ENCODE assay signal across 20 cellular contexts in genomic region chr1:231235526-231235925, GRCh38. TPM values are rescaled to one million over a fixed set of nuclear protein-coding genes. Genes with fewer than 3 reads are reported as not detected.
DNase-seq lines count a peak whose midpoint lies in the region; ATAC-seq and TF ChIP-seq lines count a peak whose summit lies in the region.
"Had no signal": no experiment of that assay in that cellular context is flagged by ENCODE, and none has a peak within 500 bp of the region (broad histone marks: within the 10 kb centered on the region; RNA-seq: fewer than 3 reads in every experiment).

No MANE protein-coding gene starts in this region.

- H2AK5ac ChIP-seq in mesendoderm (ENCODE audit: low read length), result no peak overlapping the region

- peaks cover 2% of the 10 kb centered on the region for H3K36me3 Mint-ChIP-seq in T-helper 17 cell (ENCODE audit: low read depth)

- H3K9ac ChIP-seq in liver (ENCODE audit: low read depth in 1 of 2, low read length in 2 of 2) (no peak overlapping the region), subcutaneous abdominal adipose tissue (ENCODE audit: low read length in 5 of 5) (no peak overlapping the region), mesendoderm (ENCODE audit: low read length) (no peak overlapping the region)

- H3K9me3 ChIP-seq in SJCRH30 (replicated peaks) (no peaks in the 10 kb centered on the region), liver (ENCODE audit: control insufficient read depth in 4 of 4, low read length in 3 of 4) (no peaks in the 10 kb centered on the region), gastrocnemius medialis (no peaks in the 10 kb centered on the region), subcutaneous abdominal adipose tissue (ENCODE audit: control insufficient read depth in 5 of 5, low read length in 5 of 5) (no peaks in the 10 kb centered on the region), T-helper 17 cell (ENCODE audit: control insufficient read depth, low read length, poor library complexity, severe bottlenecking) (no peaks in the 10 kb centered on the region)
- H3K9me3 ChIP-seq: SJSA1 had no signal

- intact Hi-C loops in gastrocnemius medialis (cut with DNase I; ENCODE audit: low total_unique reads), result no loop called here

- no peak for ATAC-seq in gastrocnemius medialis
- no peak for ATAC-seq in T-helper 17 cell
- ATAC-seq: GM23338, Right ventricle myocardium inferior had no signal

- H3K4me1 ChIP-seq in SJCRH30 (peaks cover 49% of the 10 kb centered on the region), liver (ENCODE audit: control insufficient read depth in 4 of 4, insufficient read depth in 4 of 4, low read length in 3 of 4) (peaks cover 16 to 82% (median 75%) of the 10 kb centered on the region in 4 donors), gastrocnemius medialis (peaks cover 41 to 51% of the 10 kb centered on the region in 2 donors), subcutaneous abdominal adipose tissue (ENCODE audit: control insufficient read depth in 5 of 5, insufficient read depth in 5 of 5, low read length in 5 of 5) (peaks cover 0 to 47% (median 41%) of the 10 kb centered on the region in 5 donors), mesendoderm (ENCODE audit: control insufficient read depth, low read depth, low read length) (no peaks in the 10 kb centered on the region)
- H3K4me1 ChIP-seq: SJSA1 had no signal

- TF ChIP-seq CTCF in liver (IDR thresholded peaks at IDR 0.05; ENCODE audit: low read depth, low read length, missing input control), result no peak
- TF ChIP-seq CTCF in gastrocnemius medialis (IDR thresholded peaks at IDR 0.05 in 4 of 5, conservative IDR thresholded peaks at IDR 0.05 in 1 of 5), result no peak

- no peak overlapping the region for H3K23ac ChIP-seq in mesendoderm (ENCODE audit: low read length)

- no peak for TF ChIP-seq POLR2A in gastrocnemius medialis (IDR thresholded peaks at IDR 0.05)

- no peak overlapping the region for H2BK5ac ChIP-seq in mesendoderm (ENCODE audit: low read length)

- no peak for TF ChIP-seq RAD21 in liver (IDR thresholded peaks at IDR 0.05)

- no peak overlapping the region for H4K5ac ChIP-seq in mesendoderm (ENCODE audit: low read length)

- DNase-seq in SJCRH30, result peak in 1 of 2 experiments; percentile 17
- DNase-seq in gastrocnemius medialis, result no peak
- no peak for DNase-seq in substantia nigra (lab: John Stamatoyannopoulos, UW)
- DNase-seq in T-helper 17 cell, result no peak
- DNase-seq in mesendoderm, result no peak
- DNase-seq: DND-41, H9, HFFc6, Kasumi-1, NCI-H1092 treated with DMSO at 0.1 percent for 48 hours, NCI-H1436 treated with DMSO at 0.1 percent for 48 hours, NCI-H187 treated with DMSO at 0.1 percent for 48 hours, NCI-H524 treated with DMSO at 0.1 percent for 48 hours, PC-9 had no signal

- in situ Hi-C loops in gastrocnemius medialis (cut with MboI; ENCODE audit: low sequenced_read_pairs in 4 of 4), result loop anchor here in 1 of 4 donors (10.0 kb wide), 1 partner anchor 369 kb away; no protein-coding TSS in a partner anchor

- H3K56ac ChIP-seq in mesendoderm (ENCODE audit: low read length), result no peak overlapping the region

- no peak overlapping the region for H3K4me3 Mint-ChIP-seq in T-helper 17 cell
- H3K4me3 Mint-ChIP-seq: GM23338, H9, HFFc6 had no signal

- 88% methylated on average over 3 of the region's 3 CpGs for WGBS in liver
- WGBS in mesendoderm (ENCODE audit: extremely low coverage, insufficient coverage, low lambda C conversion rate), result no CpG with 5 or more reads among the region's 3 CpGs

- H3K4me2 ChIP-seq in mesendoderm (ENCODE audit: low read length), result no peak overlapping the region
- H3K4me2 ChIP-seq: GM23338, PC-9 had no signal

- no peak overlapping the region for H2BK120ac ChIP-seq in mesendoderm (ENCODE audit: low read depth, low read length)

- H3K27ac ChIP-seq in SJCRH30 (peak overlapping the region; percentile 99), liver (ENCODE audit: low read depth in 1 of 2, low read length in 2 of 2) (peak overlapping the region; percentile 59 to 84), gastrocnemius medialis (peak overlapping the region; percentile 78 to 91 (median 81)), subcutaneous abdominal adipose tissue (ENCODE audit: low read depth, low read length) (peak overlapping the region; percentile 0), substantia nigra (ENCODE audit: low read depth, low read length, poor library complexity, severe bottlenecking) (no peak overlapping the region), mesendoderm (ENCODE audit: low read depth, low read length) (no peak overlapping the region)
- H3K27ac ChIP-seq: PC-9, SJSA1 had no signal

- H3K27me3 Mint-ChIP-seq in T-helper 17 cell, result no peaks in the 10 kb centered on the region

- H4K8ac ChIP-seq in mesendoderm (ENCODE audit: low read depth, low read length), result no peak overlapping the region

- H3K4me3 ChIP-seq in SJCRH30 (no peak overlapping the region), liver (ENCODE audit: low read depth in 1 of 3, low read length in 3 of 3) (no peak overlapping the region), gastrocnemius medialis (no peak overlapping the region), subcutaneous abdominal adipose tissue (ENCODE audit: low read depth in 1 of 5, low read length in 5 of 5) (no peak overlapping the region), mesendoderm (ENCODE audit: low read length) (no peak overlapping the region)
- H3K4me3 ChIP-seq: GM23338, K562, PC-9, SJSA1 had no signal

- H3K36me3 ChIP-seq in SJCRH30 (peaks cover 10% of the 10 kb centered on the region; the same call in 1 of the 2 replicates), liver (ENCODE audit: control insufficient read depth in 4 of 4, insufficient read depth in 3 of 4, low read depth in 1 of 4, low read length in 3 of 4) (peaks cover 0 to 16% (median 3%) of the 10 kb centered on the region in 4 donors), gastrocnemius medialis (peaks cover 0 to 20% of the 10 kb centered on the region in 2 donors), subcutaneous abdominal adipose tissue (ENCODE audit: control insufficient read depth in 5 of 5, insufficient read depth in 5 of 5, low read length in 5 of 5) (peaks cover 3 to 32% (median 16%) of the 10 kb centered on the region in 5 donors), mesendoderm (ENCODE audit: control insufficient read depth, insufficient read depth, low read length) (peaks cover 7% of the 10 kb centered on the region)

- no peak overlapping the region for H3K27ac Mint-ChIP-seq in T-helper 17 cell
- H3K27ac Mint-ChIP-seq: GM23338, H9, HFFc6 had no signal

- H3K79me2 ChIP-seq in mesendoderm (ENCODE audit: control insufficient read depth, insufficient read depth, low read length), result no peaks in the 10 kb centered on the region

- H3K27me3 ChIP-seq in SJCRH30, result no peaks in the 10 kb centered on the region
- no peaks in the 10 kb centered on the region for H3K27me3 ChIP-seq in liver (ENCODE audit: control insufficient read depth in 4 of 4, insufficient read depth in 4 of 4, low read length in 3 of 4)
- no peaks in the 10 kb centered on the region for H3K27me3 ChIP-seq in gastrocnemius medialis
- H3K27me3 ChIP-seq in subcutaneous abdominal adipose tissue (ENCODE audit: control insufficient read depth in 5 of 5, insufficient read depth in 4 of 5, low read length in 5 of 5), result no peaks in the 10 kb centered on the region
- no peaks in the 10 kb centered on the region for H3K27me3 ChIP-seq in mesendoderm (ENCODE audit: insufficient read depth, low read length, poor library complexity)
- H3K27me3 ChIP-seq: SJSA1 had no signal

- H2BK15ac ChIP-seq in mesendoderm (replicated peaks; ENCODE audit: low read depth), result no peak overlapping the region

- peaks cover 50% of the 10 kb centered on the region for H3K4me1 Mint-ChIP-seq in T-helper 17 cell

- peaks cover 1% of the 10 kb centered on the region for H3K79me1 ChIP-seq in mesendoderm (ENCODE audit: low read length)

- H3K4ac ChIP-seq in mesendoderm (ENCODE audit: low read depth, low read length), result no peak overlapping the region

- no peak overlapping the region for H3K18ac ChIP-seq in mesendoderm (ENCODE audit: low read length)

TF ChIP-seq in liver, 16 proteins besides CTCF, POLR2A, EP300 and RAD21 (continues in another document):
- TF ChIP-seq, protein P1, sequence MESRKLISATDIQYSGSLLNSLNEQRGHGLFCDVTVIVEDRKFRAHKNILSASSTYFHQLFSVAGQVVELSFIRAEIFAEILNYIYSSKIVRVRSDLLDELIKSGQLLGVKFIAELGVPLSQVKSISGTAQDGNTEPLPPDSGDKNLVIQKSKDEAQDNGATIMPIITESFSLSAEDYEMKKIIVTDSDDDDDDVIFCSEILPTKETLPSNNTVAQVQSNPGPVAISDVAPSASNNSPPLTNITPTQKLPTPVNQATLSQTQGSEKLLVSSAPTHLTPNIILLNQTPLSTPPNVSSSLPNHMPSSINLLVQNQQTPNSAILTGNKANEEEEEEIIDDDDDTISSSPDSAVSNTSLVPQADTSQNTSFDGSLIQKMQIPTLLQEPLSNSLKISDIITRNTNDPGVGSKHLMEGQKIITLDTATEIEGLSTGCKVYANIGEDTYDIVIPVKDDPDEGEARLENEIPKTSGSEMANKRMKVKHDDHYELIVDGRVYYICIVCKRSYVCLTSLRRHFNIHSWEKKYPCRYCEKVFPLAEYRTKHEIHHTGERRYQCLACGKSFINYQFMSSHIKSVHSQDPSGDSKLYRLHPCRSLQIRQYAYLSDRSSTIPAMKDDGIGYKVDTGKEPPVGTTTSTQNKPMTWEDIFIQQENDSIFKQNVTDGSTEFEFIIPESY (IDR thresholded peaks at IDR 0.05), result no peak
- TF ChIP-seq EGR1 (IDR thresholded peaks at IDR 0.05; ENCODE audit: low read depth in 2 of 2) (no peak), JUND (IDR thresholded peaks at IDR 0.05) (no peak), HNF4G (IDR thresholded peaks at IDR 0.05) (no peak), TAF1 (conservative IDR thresholded peaks at IDR 0.05) (no peak), YY1 (IDR thresholded peaks at IDR 0.05) (no peak), NR2F2 (IDR thresholded peaks at IDR 0.05) (no peak), FOXA1 (IDR thresholded peaks at IDR 0.05) (no peak), GABPA (IDR thresholded peaks at IDR 0.05 in 1 of 2, conservative IDR thresholded peaks at IDR 0.05 in 1 of 2) (no peak), RXRA (IDR thresholded peaks at IDR 0.05) (no peak)
- TF ChIP-seq, protein P2, sequence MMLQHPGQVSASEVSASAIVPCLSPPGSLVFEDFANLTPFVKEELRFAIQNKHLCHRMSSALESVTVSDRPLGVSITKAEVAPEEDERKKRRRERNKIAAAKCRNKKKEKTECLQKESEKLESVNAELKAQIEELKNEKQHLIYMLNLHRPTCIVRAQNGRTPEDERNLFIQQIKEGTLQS (IDR thresholded peaks at IDR 0.05), result no peak

RNA-seq across cellular contexts. Expression of gene GNPAT, which starts 5.5 kb away (rescaled TPM):
- 88.5 and 90.8 TPM in 2 replicates for total RNA-seq in SJCRH30 (2014; rRNA removed; shearing (Covaris generic))
- total RNA-seq in liver (10 to 100 TPM; 25.3 to 32.0 TPM), gastrocnemius medialis (100 to 1,000 TPM in 2 of 4 donors, 10 to 100 TPM in 2; 95.1 to 128 (median 104) TPM), T-helper 17 cell (10 to 100 TPM; 16.4 to 20.3 TPM)
- polyA plus RNA-seq in liver, result 10 to 100 TPM; 14.7 to 20.1 TPM
- polyA plus RNA-seq in mesendoderm (2013, experiment 1 of 2), result 38.1 TPM
- 37.3 TPM for polyA plus RNA-seq in mesendoderm (2013, experiment 2 of 2)

Comparison
In these comparisons a context has a peak if more than half of its experiments do, and no peak if none do; other contexts are left out.
1. H3K27ac ChIP-seq: peak in SJCRH30 (single experiment), liver (2 of 2), gastrocnemius medialis (4 of 4) and subcutaneous abdominal adipose tissue (single experiment); none in substantia nigra (single experiment) and mesendoderm (single experiment).